ENCODE assay signal across 19 cellular contexts in genomic region chr20:13022401-13023170, GRCh38. TPM values are rescaled to one million over a fixed set of nuclear protein-coding genes. Genes with fewer than 3 reads are reported as not detected.
DNase-seq lines count a peak whose midpoint lies in the region; ATAC-seq and TF ChIP-seq lines count a peak whose summit lies in the region.
"Had no signal": no experiment of that assay in that cellular context is flagged by ENCODE, and none has a peak within 500 bp of the region (broad histone marks: within the 10 kb centered on the region; RNA-seq: fewer than 3 reads in every experiment).

No MANE protein-coding gene starts in this region.

- peaks cover 7 to 12% of the 10 kb centered on the region in 2 donors for H3K9me3 ChIP-seq in breast epithelium
- no peaks in the 10 kb centered on the region for H3K9me3 ChIP-seq in thyroid gland
- H3K9me3 ChIP-seq: neutrophil had no signal

- H3K4me3 ChIP-seq in breast epithelium (no peak overlapping the region), thyroid gland (replicated peaks in 1 of 3) (no peak overlapping the region)
- H3K4me3 ChIP-seq: Peyer's patch, upper lobe of left lung had no signal

- H3K27ac Mint-ChIP-seq in MCF 10A (ENCODE audit: low read depth, unreplicated experiment), result peak overlapping the region; percentile 30
- H3K27ac Mint-ChIP-seq: activated naive CD8-positive, alpha-beta T cell; dendritic cell treated with granulocyte-macrophage colony-stimulating factor and Interleukin-4, amounts not matched to agents 40 ng/mL and 50 ng/mL, for 4 days had no signal

- CTCF ChIA-PET in MCF 10A (lab: Yijun Ruan, JAX), result interaction anchor here (0.6 to 1.0 kb wide), 3 partner anchors 9 to 95 kb away, joined by 3 read pairs; no protein-coding TSS in a partner anchor

- no peaks in the 10 kb centered on the region for H3K36me3 ChIP-seq in breast epithelium
- no peaks in the 10 kb centered on the region for H3K36me3 ChIP-seq in thyroid gland
- H3K36me3 ChIP-seq: neutrophil, upper lobe of left lung had no signal

- no TSS peak for BruUV-seq in MCF 10A (replicated peaks; lab: Mats Ljungman, UMichigan)

- H3K27me3 ChIP-seq in breast epithelium (no peaks in the 10 kb centered on the region), foreskin keratinocyte (no peaks in the 10 kb centered on the region), thyroid gland (no peaks in the 10 kb centered on the region)
- H3K27me3 ChIP-seq: neutrophil, Peyer's patch, upper lobe of left lung had no signal

- intact Hi-C loops in MCF 10A (cut with micrococcal nuclease) (no loop called here), breast epithelium (cut with DNase I; ENCODE audit: low total_unique reads) (loop anchor here (5.0 kb wide), 1 partner anchor 1700 kb away; no protein-coding TSS in a partner anchor), thyroid gland (cut with DNase I) (no loop called here)

- peak overlapping the region; percentile 36 for H3K4me3 Mint-ChIP-seq in MCF 10A (ENCODE audit: unreplicated experiment)
- H3K4me3 Mint-ChIP-seq: activated naive CD8-positive, alpha-beta T cell; dendritic cell treated with granulocyte-macrophage colony-stimulating factor and Interleukin-4, amounts not matched to agents 40 ng/mL and 50 ng/mL, for 4 days had no signal

- peaks cover 17% of the 10 kb centered on the region for H3K9me3 Mint-ChIP-seq in MCF 10A (ENCODE audit: unreplicated experiment)

- H3K27ac ChIP-seq in breast epithelium (no peak overlapping the region), foreskin keratinocyte (no peak overlapping the region), thyroid gland (no peak overlapping the region)
- H3K27ac ChIP-seq: neutrophil, Peyer's patch, upper lobe of left lung had no signal

- H3K4me1 ChIP-seq in breast epithelium (no peaks in the 10 kb centered on the region), foreskin keratinocyte (peaks cover 4% of the 10 kb centered on the region), thyroid gland (peaks cover 6 to 7% of the 10 kb centered on the region in 2 donors)
- H3K4me1 ChIP-seq: Peyer's patch had no signal

- no peak for TF ChIP-seq CTCF in MCF 10A (IDR thresholded peaks at IDR 0.05; ENCODE audit: unreplicated experiment)
- TF ChIP-seq CTCF in breast epithelium (IDR thresholded peaks at IDR 0.05), result no peak
- no peak for TF ChIP-seq CTCF in foreskin keratinocyte (conservative IDR thresholded peaks at IDR 0.05)
- TF ChIP-seq CTCF in thyroid gland (IDR thresholded peaks at IDR 0.05), result no peak

- ATAC-seq in foreskin keratinocyte, result peak; percentile 89
- no peak for ATAC-seq in GM18867 (IDR thresholded peaks at IDR 0.05; ENCODE audit: unreplicated experiment)
- ATAC-seq: left ventricle myocardium superior had no signal

- peaks cover 46% of the 10 kb centered on the region for H3K4me1 Mint-ChIP-seq in MCF 10A (ENCODE audit: insufficient read depth, unreplicated experiment)

- 73 to 78% methylated on average over 4 of the region's 4 CpGs for WGBS in thyroid gland, 2 donors

- DNase-seq in MCF 10A (ENCODE audit: unreplicated experiment) (peak; percentile 44), breast epithelium (ENCODE audit: low spot score in 2 of 2) (no peak), amniotic epithelial cell (ENCODE audit: low read depth) (peak; percentile 74), foreskin keratinocyte (peak in 1 of 2 donors; percentile 57), thyroid gland (peak; percentile 8 to 9), NCI-H1417 (lab: John Stamatoyannopoulos, UW) (no peak), NCI-H1694 treated with DMSO at 0.1 percent for 48 hours (lab: John Stamatoyannopoulos, UW) (no peak)
- DNase-seq: 8988T; glutamatergic neuron; Kasumi-1; left ventricle myocardium superior; Peyer's patch; stimulated activated CD4-positive, alpha-beta T cell treated with anti-CD3 and anti-CD28 coated beads, Interleukin-12 subunit alpha, Interleukin-12 subunit beta, amount 100 ng/mL, for 4 hours; T-helper 9 cell; upper lobe of left lung had no signal

- H3K36me3 Mint-ChIP-seq in MCF 10A (ENCODE audit: insufficient read depth, unreplicated experiment), result peaks cover 26% of the 10 kb centered on the region

- no peaks in the 10 kb centered on the region for H3K27me3 Mint-ChIP-seq in MCF 10A (ENCODE audit: insufficient read depth, unreplicated experiment)
- H3K27me3 Mint-ChIP-seq: dendritic cell treated with granulocyte-macrophage colony-stimulating factor and Interleukin-4, amounts not matched to agents 40 ng/mL and 50 ng/mL, for 4 days had no signal

- TF ChIP-seq POLR2A in breast epithelium (IDR thresholded peaks at IDR 0.05), result no peak
- no peak for TF ChIP-seq POLR2A in thyroid gland (IDR thresholded peaks at IDR 0.05)

- POLR2A ChIA-PET in MCF 10A (lab: Yijun Ruan, JAX), result interaction anchor here (3.9 kb wide), 1 partner anchor 14 kb away, joined by 37 read pairs; the partner anchor contains the start of gene SPTLC3

RNA-seq across cellular contexts. Expression of gene SPTLC3, which starts 13.8 kb away (rescaled TPM):
- 15.6 and 20.3 TPM in 2 replicates for total RNA-seq in MCF 10A (2022)
- 10 to 100 TPM in 1 of 3 donors, 1 to 10 TPM in 2; 7.7 to 11.1 (median 7.9) TPM for total RNA-seq in breast epithelium
- 7.8 TPM in 2 replicates for total RNA-seq in foreskin keratinocyte
- polyA plus RNA-seq in foreskin keratinocyte, result 1.7 and 1.9 TPM in 2 replicates
- 10 to 100 TPM; 33.8 to 71.5 (median 37.7) TPM for total RNA-seq in thyroid gland

Comparison
In these comparisons a context has a peak if more than half of its experiments do, and no peak if none do; other contexts are left out.
1. DNase-seq: peak in MCF 10A (single experiment), amniotic epithelial cell (single experiment) and thyroid gland (2 of 2); none in breast epithelium (0 of 2), NCI-H1417 (0 of 3) and NCI-H1694 treated with DMSO at 0.1 percent for 48 hours (single experiment).